In the genomic region with DNA sequence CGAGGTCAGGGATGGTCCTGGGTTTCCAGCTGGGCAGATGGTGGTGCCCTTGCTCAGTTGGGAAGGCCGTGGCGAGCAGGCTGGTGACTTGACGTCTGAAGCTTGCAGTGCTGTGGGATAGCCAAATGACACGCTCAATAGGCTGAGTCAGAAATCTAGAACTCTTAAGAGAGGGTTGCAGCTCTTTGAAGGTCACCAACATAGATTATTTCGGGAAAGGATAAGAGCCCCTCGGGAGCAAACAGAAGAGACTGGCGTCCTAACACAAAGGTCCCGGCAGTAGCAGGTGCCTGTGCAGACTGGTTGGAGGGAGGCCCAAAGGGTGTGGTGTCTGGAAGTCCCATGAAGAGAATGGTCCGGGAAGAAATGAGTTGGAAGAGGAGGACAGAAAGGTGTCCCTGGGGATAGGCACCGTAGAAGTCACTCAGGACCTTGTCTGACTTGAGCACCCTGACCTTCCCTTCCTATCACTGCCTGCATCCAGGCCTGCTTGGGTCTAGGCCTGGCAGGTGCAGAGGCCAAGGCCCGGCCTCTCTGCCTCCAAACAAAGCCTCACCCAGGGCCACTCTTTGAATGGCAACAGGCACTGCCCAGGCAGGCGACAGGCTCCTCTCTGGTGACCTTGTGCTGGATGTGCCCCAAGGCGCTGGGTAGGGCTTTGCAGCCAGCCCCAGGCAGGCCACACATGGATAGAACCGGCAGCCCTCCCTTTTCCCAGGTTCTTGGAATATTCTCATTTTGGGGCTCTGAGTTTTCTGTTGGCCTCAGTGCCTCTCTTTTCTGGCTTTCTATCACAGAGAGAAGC, we compare ENCODE assay signal across 14 cellular contexts. TPM values are rescaled to one million over a fixed set of nuclear protein-coding genes. Genes with fewer than 3 reads are reported as not detected.
DNase-seq lines count a peak whose midpoint lies in the region; ATAC-seq, FAIRE-seq and TF ChIP-seq lines count a peak whose summit lies in the region.
"Had no signal": no experiment of that assay in that cellular context is flagged by ENCODE, and none has a peak within 500 bp of the region (broad histone marks: within the 10 kb centered on the region; RNA-seq: fewer than 3 reads in every experiment).

No MANE protein-coding gene starts in this region.

- no peaks in the 10 kb centered on the region for H4K20me1 ChIP-seq in mammary epithelial cell (ENCODE audit: insufficient read depth, low read length)

- no peak for TF ChIP-seq POLR2A in heart left ventricle (IDR thresholded peaks at IDR 0.05)

- WGBS in mammary epithelial cell (ENCODE audit: low coverage, missing lambda C conversion rate): 91% methylated on average over 14 of the region's 15 CpGs
- 18 to 28% (median 19%) methylated on average over 14 to 15 of the region's 15 CpGs for WGBS in heart left ventricle, 4 donors
- WGBS in pancreas, 2 donors: 63 to 64% methylated on average over 15 of the region's 15 CpGs

- TF ChIP-seq CTCF in MCF 10A (IDR thresholded peaks at IDR 0.05; ENCODE audit: unreplicated experiment) (no peak), mammary epithelial cell (conservative IDR thresholded peaks at IDR 0.05 in 1 of 2, IDR thresholded peaks at IDR 0.05 in 1 of 2; ENCODE audit: extremely low read depth in 1 of 2, insufficient read depth in 1 of 2, low read depth in 1 of 2, low read length in 2 of 2) (no peak), heart left ventricle (IDR thresholded peaks at IDR 0.05) (no peak), pancreas (IDR thresholded peaks at IDR 0.05) (no peak)

- H3K27ac ChIP-seq in mammary epithelial cell (ENCODE audit: insufficient read depth, low read depth, low read length) (no peak overlapping the region), heart left ventricle (peak overlapping the region; percentile 79 to 97 (median 92)), pancreas (peak overlapping the region in 3 of 4 donors; percentile 43 to 60 (median 45))

- CTCF ChIA-PET in MCF 10A (lab: Yijun Ruan, JAX) (interaction anchor here (0.7 to 1.9 kb wide), 2 partner anchors 9 to 14 kb away, joined by 3 to 10 read pairs; no protein-coding TSS in a partner anchor), mammary epithelial cell (lab: Charles Lee; ENCODE audit: low non-redundant PET) (no interaction called here)

- H3K27me3 ChIP-seq in mammary epithelial cell (ENCODE audit: insufficient read depth, low read length) (no peaks in the 10 kb centered on the region), heart left ventricle (no peaks in the 10 kb centered on the region), pancreas (no peaks in the 10 kb centered on the region)

- no peak overlapping the region for H3K4me3 Mint-ChIP-seq in MCF 10A (ENCODE audit: unreplicated experiment)
- no peak overlapping the region for H3K4me3 Mint-ChIP-seq in natural killer cell treated with Interleukin-12 subunit alpha and Interleukin-12 subunit beta and Interleukin-15 and Interleukin-18, amount 100 ng/mL, for 72 hours
- H3K4me3 Mint-ChIP-seq: activated T-cell treated with anti-CD3 and anti-CD28 coated beads, Interleukin-2, amount 50 U/mL, for 24 hours had no signal

- peaks cover 12% of the 10 kb centered on the region for H3K4me1 Mint-ChIP-seq in MCF 10A (ENCODE audit: insufficient read depth, unreplicated experiment)
- H3K4me1 Mint-ChIP-seq in natural killer cell treated with Interleukin-12 subunit alpha and Interleukin-12 subunit beta and Interleukin-15 and Interleukin-18, amount 100 ng/mL, for 72 hours (ENCODE audit: low read depth in 2 of 2): peaks cover 15% of the 10 kb centered on the region in 2 donors

- no peaks in the 10 kb centered on the region for H3K79me2 ChIP-seq in mammary epithelial cell (ENCODE audit: insufficient read depth, low read length)

- no peak overlapping the region for H2AFZ ChIP-seq in mammary epithelial cell (ENCODE audit: low read depth, low read length)

- POLR2A ChIA-PET in MCF 10A (lab: Yijun Ruan, JAX): interaction anchor here (1.1 kb wide), 1 partner anchor 125 kb away, joined by 4 read pairs; no protein-coding TSS in a partner anchor

- H3K9ac ChIP-seq in mammary epithelial cell (ENCODE audit: insufficient read depth, low read length): no peak overlapping the region

- in situ Hi-C loops in mammary epithelial cell (cut with MboI; ENCODE audit: low sequenced_read_pairs in 2 of 2): loop anchor here (10.0 to 25.0 kb wide), 3 partner anchors 216 to 389 kb away; a partner anchor contains a TSS

- no peaks in the 10 kb centered on the region for H3K9me3 ChIP-seq in mammary epithelial cell (replicated peaks; ENCODE audit: insufficient read depth, low read length)
- no peaks in the 10 kb centered on the region for H3K9me3 ChIP-seq in heart left ventricle
- H3K9me3 ChIP-seq in pancreas: no peaks in the 10 kb centered on the region

- intact Hi-C loops in MCF 10A (cut with micrococcal nuclease) (loop anchor here (10.0 kb wide), 2 partner anchors 126 to 386 kb away; a partner anchor contains a TSS), mammary epithelial cell (cut with micrococcal nuclease) (no loop called here), heart left ventricle (cut with DNase I) (loop anchor here in 7 of 10 donors (2.0 to 10.0 kb wide), 4 partner anchors 18 to 296 kb away; a partner anchor contains a TSS), pancreas (cut with DNase I) (no loop called here)

- ATAC-seq in heart left ventricle (peak; percentile 55 to 84 (median 68)), pancreas (peak in 3 of 4 donors; percentile 12 to 37 (median 22)), GM19452 (IDR thresholded peaks at IDR 0.05; ENCODE audit: unreplicated experiment) (no peak)
- no peak for ATAC-seq in natural killer cell treated with Interleukin-12 subunit alpha and Interleukin-12 subunit beta and Interleukin-15 and Interleukin-18, amount 100 ng/mL, for 72 hours

- DNase-seq in MCF 10A (ENCODE audit: unreplicated experiment) (no peak), mammary epithelial cell (no peak), heart left ventricle (peak; percentile 50 to 86 (median 73)), pancreas (no peak), DMS114 treated with DMSO at 0.1 percent for 48 hours (lab: John Stamatoyannopoulos, UW; ENCODE audit: unreplicated experiment) (no peak)
- no peak for DNase-seq in natural killer cell treated with Interleukin-12 subunit alpha and Interleukin-12 subunit beta and Interleukin-15 and Interleukin-18, amount 100 ng/mL, for 72 hours (ENCODE audit: low spot score)
- no peak for DNase-seq in central memory CD4-positive, alpha-beta T cell
- DNase-seq: activated T-cell treated with anti-CD3 and anti-CD28 coated beads, Interleukin-2, amount 50 U/mL, for 24 hours; effector CD8-positive, alpha-beta T cell; NCI-H1930; stimulated activated CD4-positive, alpha-beta T cell treated with anti-CD3 and anti-CD28 coated beads, Interleukin-4, amount 100 ng/mL, for 1 hour had no signal

- BruUV-seq in MCF 10A (replicated peaks; lab: Mats Ljungman, UMichigan) (no TSS peak), mammary epithelial cell (replicated peaks; lab: Mats Ljungman, UMichigan) (no TSS peak)

- H3K4me2 ChIP-seq in mammary epithelial cell (ENCODE audit: insufficient read depth, low read depth, low read length): no peak overlapping the region

- H3K4me3 ChIP-seq in mammary epithelial cell (replicated peaks in 1 of 3; ENCODE audit: insufficient read depth in 1 of 3, low read depth in 2 of 3, low read length in 3 of 3): no peak overlapping the region
- H3K4me3 ChIP-seq in heart left ventricle: peak overlapping the region in 9 of 12 donors; percentile 8 to 30 (median 14)
- no peak overlapping the region for H3K4me3 ChIP-seq in pancreas

- peaks cover 5% of the 10 kb centered on the region for H3K4me1 ChIP-seq in mammary epithelial cell (ENCODE audit: insufficient read depth, low read length)
- peaks cover 39 to 91% (median 83%) of the 10 kb centered on the region in 12 donors for H3K4me1 ChIP-seq in heart left ventricle
- peaks cover 0 to 14% (median 11%) of the 10 kb centered on the region in 3 donors for H3K4me1 ChIP-seq in pancreas

- no peaks in the 10 kb centered on the region for H3K36me3 Mint-ChIP-seq in MCF 10A (ENCODE audit: insufficient read depth, unreplicated experiment)
- H3K36me3 Mint-ChIP-seq in natural killer cell treated with Interleukin-12 subunit alpha and Interleukin-12 subunit beta and Interleukin-15 and Interleukin-18, amount 100 ng/mL, for 72 hours: no peaks in the 10 kb centered on the region

- peak overlapping the region; percentile 15 for H3K27ac Mint-ChIP-seq in MCF 10A (ENCODE audit: low read depth, unreplicated experiment)
- no peak overlapping the region for H3K27ac Mint-ChIP-seq in natural killer cell treated with Interleukin-12 subunit alpha and Interleukin-12 subunit beta and Interleukin-15 and Interleukin-18, amount 100 ng/mL, for 72 hours
- H3K27ac Mint-ChIP-seq: activated T-cell treated with anti-CD3 and anti-CD28 coated beads, Interleukin-2, amount 50 U/mL, for 24 hours had no signal

- H3K36me3 ChIP-seq in mammary epithelial cell (ENCODE audit: insufficient read depth, low read length): no peaks in the 10 kb centered on the region
- peaks cover 0 to 10% (median 0%) of the 10 kb centered on the region in 9 donors for H3K36me3 ChIP-seq in heart left ventricle
- no peaks in the 10 kb centered on the region for H3K36me3 ChIP-seq in pancreas

- H3K27me3 Mint-ChIP-seq in MCF 10A (ENCODE audit: insufficient read depth, unreplicated experiment): no peaks in the 10 kb centered on the region
- no peaks in the 10 kb centered on the region for H3K27me3 Mint-ChIP-seq in natural killer cell treated with Interleukin-12 subunit alpha and Interleukin-12 subunit beta and Interleukin-15 and Interleukin-18, amount 100 ng/mL, for 72 hours
- H3K27me3 Mint-ChIP-seq: activated T-cell treated with anti-CD3 and anti-CD28 coated beads, Interleukin-2, amount 50 U/mL, for 24 hours had no signal

- dilution Hi-C loops in mammary epithelial cell (cut with HindIII; ENCODE audit: low sequenced_read_pairs): no loop called here

- FAIRE-seq in pancreas (lab: Jason Lieb, UNC): no peak
- FAIRE-seq: A204.1, keratinocyte had no signal

- no peaks in the 10 kb centered on the region for H3K9me3 Mint-ChIP-seq in MCF 10A (ENCODE audit: unreplicated experiment)
- H3K9me3 Mint-ChIP-seq in natural killer cell treated with Interleukin-12 subunit alpha and Interleukin-12 subunit beta and Interleukin-15 and Interleukin-18, amount 100 ng/mL, for 72 hours: no peaks in the 10 kb centered on the region
- H3K9me3 Mint-ChIP-seq: activated T-cell treated with anti-CD3 and anti-CD28 coated beads, Interleukin-2, amount 50 U/mL, for 24 hours had no signal

RNA-seq across cellular contexts. Expression of a gene that starts 18.6 kb away (rescaled TPM):
- total RNA-seq in MCF 10A (2022): 19.2 and 24.8 TPM in 2 replicates
- 10 to 100 TPM; 13.7 to 15.2 TPM for total RNA-seq in mammary epithelial cell
- 9.7 TPM for polyA plus RNA-seq in mammary epithelial cell
- polyA minus RNA-seq in mammary epithelial cell: 10.6 TPM
- 100 to 1,000 TPM; 156 to 286 (median 200) TPM for total RNA-seq in heart left ventricle
- 100 to 1,000 TPM; 155 to 213 TPM for polyA plus RNA-seq in heart left ventricle
- 10 to 100 TPM; 10.6 to 15.8 (median 12.6) TPM for total RNA-seq in pancreas
- 10 to 100 TPM; 20.3 to 40.2 TPM for polyA plus RNA-seq in pancreas
- 1 to 10 TPM; 2.4 to 3.4 TPM for total RNA-seq in natural killer cell treated with Interleukin-12 subunit alpha and Interleukin-12 subunit beta and Interleukin-15 and Interleukin-18, amount 100 ng/mL, for 72 hours

RNA-seq across cellular contexts. Expression of a gene that starts 50.5 kb away (rescaled TPM):
- 5.1 and 6.0 TPM in 2 replicates for total RNA-seq in MCF 10A (2022)
- total RNA-seq in mammary epithelial cell: 10 to 100 TPM in 1 of 2 donors, 1 to 10 TPM in 1; 4.2 to 10.5 TPM
- 23.0 TPM for polyA plus RNA-seq in mammary epithelial cell
- 9.3 TPM for polyA minus RNA-seq in mammary epithelial cell
- 10 to 100 TPM in 2 of 9 donors, 1 to 10 TPM in 7; 2.5 to 11.5 (median 6.0) TPM for total RNA-seq in heart left ventricle
- 10 to 100 TPM in 1 of 2 donors, 1 to 10 TPM in 1; 6.4 to 10.9 TPM for polyA plus RNA-seq in heart left ventricle
- 1 to 10 TPM; 2.9 to 5.9 (median 3.2) TPM for total RNA-seq in pancreas
- polyA plus RNA-seq in pancreas: 1 to 10 TPM; 5.1 to 6.0 TPM
- total RNA-seq in natural killer cell treated with Interleukin-12 subunit alpha and Interleukin-12 subunit beta and Interleukin-15 and Interleukin-18, amount 100 ng/mL, for 72 hours: 10 to 100 TPM; 31.9 to 42.7 TPM

Comparison
In these comparisons a context has a peak if more than half of its experiments do, and no peak if none do; other contexts are left out.
1. intact Hi-C loops: an anchor here in MCF 10A (10.0 kb wide) and heart left ventricle (2.0 to 10.0 kb wide); none called in mammary epithelial cell and pancreas.
2. DNase-seq: peak in heart left ventricle (5 of 5); none in MCF 10A (single experiment), mammary epithelial cell (single experiment), pancreas (0 of 6), DMS114 treated with DMSO at 0.1 percent for 48 hours (single experiment), natural killer cell treated with Interleukin-12 subunit alpha and Interleukin-12 subunit beta and Interleukin-15 and Interleukin-18, amount 100 ng/mL, for 72 hours (single experiment) and central memory CD4-positive, alpha-beta T cell (single experiment).
3. H3K4me3 ChIP-seq: peak in heart left ventricle (9 of 12); none in mammary epithelial cell (0 of 3) and pancreas (0 of 4).
4. ATAC-seq: peak in heart left ventricle (4 of 4) and pancreas (3 of 4); none in GM19452 (single experiment) and natural killer cell treated with Interleukin-12 subunit alpha and Interleukin-12 subunit beta and Interleukin-15 and Interleukin-18, amount 100 ng/mL, for 72 hours (0 of 2).